1 cellular context compared by ENCODE assay signal in genomic region chr14:21069388-21070082, GRCh38.
TF ChIP-seq lines count a peak whose summit lies in the region.

No MANE protein-coding gene starts in this region.

TF ChIP-seq in HepG2, 621 proteins besides CTCF, POLR2A, EP300 and RAD21 (continued from another document):
- TF ChIP-seq SNAPC4 (CRISPR knock-in tag; IDR thresholded peaks at IDR 0.05) (peak; percentile 82), AGO1 (IDR thresholded peaks at IDR 0.05; ENCODE audit: low read depth, low read length, poor library complexity, severe bottlenecking) (peak; percentile 24), TERF1 (CRISPR knock-in tag; IDR thresholded peaks at IDR 0.05) (no peak), ZSCAN12 (CRISPR knock-in tag; IDR thresholded peaks at IDR 0.05) (peak; percentile 20; the same call in 1 of the 2 replicates)
